ENCODE assay signal across 8 cellular contexts in the genomic region with DNA sequence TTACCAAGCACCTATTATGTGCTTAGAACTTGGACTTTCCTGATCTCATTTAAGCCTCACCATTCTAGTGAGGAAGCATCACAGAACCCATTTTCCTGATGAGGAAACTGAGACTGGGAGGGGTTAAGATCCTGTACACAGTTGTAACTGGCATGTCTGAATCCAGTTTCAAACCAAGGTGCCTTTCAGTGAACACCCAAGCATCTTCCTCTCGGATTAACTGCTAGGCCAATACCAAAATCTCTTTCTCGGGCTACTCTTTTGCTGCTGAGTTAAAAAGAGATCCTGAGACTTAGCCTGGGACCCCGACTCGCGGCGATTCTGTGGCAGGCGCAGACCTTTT. TPM values are rescaled to one million over a fixed set of nuclear protein-coding genes. Genes with fewer than 3 reads are reported as not detected.
DNase-seq lines count a peak whose midpoint lies in the region; ATAC-seq, FAIRE-seq and TF ChIP-seq lines count a peak whose summit lies in the region.

No MANE protein-coding gene starts in this region.

- ATAC-seq in stimulated activated naive B cell treated with anti-CD40 and anti-IgM and Interleukin-4, amounts not matched to agents 10 μg/mL and 1 μg/mL and 100 μg/mL, for 72 hours (replicated peaks): no peak

- no peaks in the 10 kb centered on the region for H3K9me1 ChIP-seq in keratinocyte (ENCODE audit: control insufficient read depth, extremely low read depth, insufficient read depth, low read length)

- TF ChIP-seq CTCF in astrocyte of the cerebellum (IDR thresholded peaks at IDR 0.05; ENCODE audit: low read depth, low read length, missing control alignments) (no peak), keratinocyte (optimal IDR thresholded peaks at IDR 0.05 in 1 of 3, IDR thresholded peaks at IDR 0.05 in 1 of 3, conservative IDR thresholded peaks at IDR 0.05 in 1 of 3; ENCODE audit: extremely low read depth in 1 of 3, insufficient read depth in 2 of 3, low read length in 3 of 3) (no peak), stomach (IDR thresholded peaks at IDR 0.05) (no peak), GM10266 (IDR thresholded peaks at IDR 0.05; ENCODE audit: control insufficient read depth, insufficient read depth, low read depth, missing control alignments) (no peak)

- no peaks in the 10 kb centered on the region for H3K9me3 Mint-ChIP-seq in stimulated activated naive B cell treated with anti-CD40 and anti-IgM and Interleukin-4, amounts not matched to agents 10 μg/mL and 1 μg/mL and 100 μg/mL, for 72 hours

- H3K4me1 ChIP-seq in HUES48 (ENCODE audit: control insufficient read depth, insufficient read depth, low read length): no peaks in the 10 kb centered on the region
- H3K4me1 ChIP-seq in keratinocyte (ENCODE audit: control insufficient read depth, extremely low read depth, insufficient read depth, low read length): peaks cover 35% of the 10 kb centered on the region
- H3K4me1 ChIP-seq in stomach: peaks cover 24 to 39% (median 25%) of the 10 kb centered on the region in 4 donors

- 25 to 29% (median 27%) methylated on average over 7 of the region's 7 CpGs for WGBS in stomach, 5 donors

- no peak overlapping the region for H3K27ac ChIP-seq in HUES48 (ENCODE audit: low read depth, low read length)
- H3K27ac ChIP-seq in keratinocyte (ENCODE audit: control insufficient read depth, insufficient read depth, low read length): no peak overlapping the region
- H3K27ac ChIP-seq in stomach: no peak overlapping the region

- dilution Hi-C loops in keratinocyte (cut with MboI; ENCODE audit: extremely low pct_ligation_motif_present, low sequenced_read_pairs): no loop called here

- FAIRE-seq in keratinocyte (lab: Jason Lieb, UNC): peak; percentile 58

- DNase-seq in astrocyte of the cerebellum (ENCODE audit: low read depth): no peak
- DNase-seq in keratinocyte (ENCODE audit: low read depth, low spot score): no peak
- no peak for DNase-seq in stomach
- no peak for DNase-seq in GM10266 (ENCODE audit: extremely low spot score)
- DNase-seq in stimulated activated naive B cell treated with anti-CD40 and anti-IgM and Interleukin-4, amounts not matched to agents 10 μg/mL and 1 μg/mL and 100 μg/mL, for 72 hours: no peak
- DNase-seq in HuH-7 (ENCODE audit: low spot score): no peak
- DNase-seq in epidermal melanocyte (ENCODE audit: insufficient read length, low spot score): no peak

- no peak for TF ChIP-seq POLR2A in stomach (IDR thresholded peaks at IDR 0.05)

- H3K27ac Mint-ChIP-seq in stimulated activated naive B cell treated with anti-CD40 and anti-IgM and Interleukin-4, amounts not matched to agents 10 μg/mL and 1 μg/mL and 100 μg/mL, for 72 hours: no peak overlapping the region

- peaks cover 29 to 44% of the 10 kb centered on the region in 2 donors for H3K27me3 Mint-ChIP-seq in stimulated activated naive B cell treated with anti-CD40 and anti-IgM and Interleukin-4, amounts not matched to agents 10 μg/mL and 1 μg/mL and 100 μg/mL, for 72 hours

- no peak overlapping the region for H3K9ac ChIP-seq in HUES48 (ENCODE audit: low read depth, low read length)
- H3K9ac ChIP-seq in keratinocyte (ENCODE audit: control insufficient read depth, extremely low read depth, insufficient read depth, low read length): no peak overlapping the region

- no peaks in the 10 kb centered on the region for H3K36me3 ChIP-seq in HUES48 (ENCODE audit: control insufficient read depth, insufficient read depth, low read length)
- no peaks in the 10 kb centered on the region for H3K36me3 ChIP-seq in keratinocyte (ENCODE audit: control insufficient read depth in 2 of 2, extremely low read depth in 1 of 2, insufficient read depth in 2 of 2, low read length in 2 of 2)
- H3K36me3 ChIP-seq in stomach: no peaks in the 10 kb centered on the region

- H3K9me3 ChIP-seq in HUES48 (ENCODE audit: control insufficient read depth, insufficient read depth, low read length) (no peaks in the 10 kb centered on the region), keratinocyte (ENCODE audit: control insufficient read depth, low read depth, low read length) (no peaks in the 10 kb centered on the region), stomach (no peaks in the 10 kb centered on the region)

- H4K20me1 ChIP-seq in keratinocyte (ENCODE audit: control insufficient read depth, extremely low read depth, insufficient read depth, low read length): no peaks in the 10 kb centered on the region

- H3K36me3 Mint-ChIP-seq in stimulated activated naive B cell treated with anti-CD40 and anti-IgM and Interleukin-4, amounts not matched to agents 10 μg/mL and 1 μg/mL and 100 μg/mL, for 72 hours: no peaks in the 10 kb centered on the region

- no peak overlapping the region for H2AFZ ChIP-seq in keratinocyte (ENCODE audit: control insufficient read depth, low read length)

- in situ Hi-C loops in astrocyte of the cerebellum (cut with HindIII; ENCODE audit: low sequenced_read_pairs): loop anchor here (25.0 kb wide), 1 partner anchor 216 kb away; no protein-coding TSS in a partner anchor

- peak overlapping the region in 1 of 2 donors; percentile 82 for H3K4me3 Mint-ChIP-seq in stimulated activated naive B cell treated with anti-CD40 and anti-IgM and Interleukin-4, amounts not matched to agents 10 μg/mL and 1 μg/mL and 100 μg/mL, for 72 hours

- H3K4me1 Mint-ChIP-seq in stimulated activated naive B cell treated with anti-CD40 and anti-IgM and Interleukin-4, amounts not matched to agents 10 μg/mL and 1 μg/mL and 100 μg/mL, for 72 hours: peaks cover 8 to 29% of the 10 kb centered on the region in 2 donors

- H3K4me3 ChIP-seq in HUES48 (ENCODE audit: low read depth, low read length) (peak overlapping the region; percentile 70), astrocyte of the cerebellum (ENCODE audit: low read depth, low read length) (peak overlapping the region; percentile 80), keratinocyte (ENCODE audit: control insufficient read depth in 2 of 3, extremely low read depth in 1 of 3, insufficient read depth in 2 of 3, low read depth in 1 of 3, low read length in 3 of 3) (peak overlapping the region in 2 of 3 experiments; percentile 69 to 73), stomach (peak overlapping the region; percentile 41 to 70 (median 53))

- no peaks in the 10 kb centered on the region for H3K79me2 ChIP-seq in keratinocyte (ENCODE audit: control insufficient read depth, insufficient read depth, low read length)

- H3K27me3 ChIP-seq in HUES48 (ENCODE audit: control insufficient read depth, insufficient read depth, low read length): peaks cover 49% of the 10 kb centered on the region
- H3K27me3 ChIP-seq in keratinocyte (ENCODE audit: control insufficient read depth, extremely low read depth, insufficient read depth, low read length): peaks cover 15% of the 10 kb centered on the region
- H3K27me3 ChIP-seq in stomach: peaks cover 0 to 70% (median 27%) of the 10 kb centered on the region in 3 donors

- TF ChIP-seq EP300 in stomach (IDR thresholded peaks at IDR 0.05): no peak

- peak overlapping the region; percentile 95 for H3K4me2 ChIP-seq in keratinocyte (ENCODE audit: control insufficient read depth, extremely low read depth, insufficient read depth, low read depth, low read length)

- intact Hi-C loops in stomach (cut with DNase I; ENCODE audit: low total_unique reads): loop anchor here (5.0 kb wide), 2 partner anchors 211 to 321 kb away; no protein-coding TSS in a partner anchor

RNA-seq across cellular contexts. Expression of a gene that starts 0.6 kb away (rescaled TPM):
- 1.5 to 2.3 TPM (median 2.2 TPM) in 3 replicates for polyA plus RNA-seq in keratinocyte
- 4.6 TPM for polyA plus RNA-seq in keratinocyte (2011; ENCODE audit: low read depth)
- 0.92 and 0.94 TPM in 2 replicates for polyA plus RNA-seq in keratinocyte (2011; cell fraction: cytosol; rRNA removed)
- polyA plus RNA-seq in keratinocyte (2011; cell fraction: nucleus; rRNA removed): 5.9 and 6.7 TPM in 2 replicates
- 1.7 and 2.9 TPM in 2 replicates for polyA plus RNA-seq in keratinocyte (2012; ENCODE audit: low replicate concordance)
- polyA minus RNA-seq in keratinocyte: 3.3 to 3.5 TPM (median 3.5 TPM) in 3 replicates
- 1.5 TPM for polyA minus RNA-seq in keratinocyte (2011; cell fraction: cytosol; rRNA and poly(A)+ RNA removed)
- 7.7 and 12.0 TPM in 2 replicates for polyA minus RNA-seq in keratinocyte (2011; cell fraction: nucleus; rRNA and poly(A)+ RNA removed)
- 1 to 10 TPM in 2 of 5 donors, not detected in 3; 1.3 to 2.6 TPM for total RNA-seq in stomach
- 1 to 10 TPM in 1 of 3 donors, under 1 TPM in 1, not detected in 1; 0.53 to 1.4 TPM for polyA plus RNA-seq in stomach
